In the genomic region with DNA sequence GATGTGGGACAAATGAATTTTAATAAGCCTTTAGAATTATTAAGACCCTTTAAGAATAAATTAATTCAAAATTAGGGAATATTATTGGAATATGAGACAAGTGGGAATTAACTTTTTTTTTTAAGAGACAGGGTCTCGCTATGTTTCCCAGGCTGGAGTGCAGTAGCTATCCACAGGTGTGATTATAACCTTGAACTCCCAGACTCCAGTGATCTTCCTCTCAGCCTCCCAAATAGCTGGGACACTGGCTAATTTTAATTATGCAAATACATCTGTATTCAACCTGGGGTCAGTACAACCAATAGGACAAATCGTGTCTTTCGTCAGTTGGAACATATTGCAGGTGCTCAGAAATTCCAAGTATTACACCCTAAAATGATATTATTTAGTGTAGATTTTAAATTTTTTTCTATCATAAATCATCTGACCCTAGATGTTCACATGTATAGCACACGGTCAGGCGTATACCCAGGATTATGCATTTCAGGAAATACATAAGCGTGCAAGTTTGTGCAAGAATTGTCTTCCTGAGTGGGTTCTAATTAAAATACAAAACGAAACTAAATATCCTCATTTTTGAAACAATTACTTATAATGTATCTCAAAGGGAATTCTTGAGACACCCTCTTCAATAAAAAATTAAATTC, we compare ENCODE assay signal across 8 cellular contexts. TPM values are rescaled to one million over a fixed set of nuclear protein-coding genes. Genes with fewer than 3 reads are reported as not detected.
A peak's percentile ranks its signal among the peaks of the same experiment; 100 is the strongest.
DNase-seq lines count a peak whose midpoint lies in the region; ATAC-seq lines count a peak whose summit lies in the region.

No MANE protein-coding gene starts in this region.

- 58% methylated on average over 2 of the region's 7 CpGs for WGBS in mesenchymal stem cell

- H3K23ac ChIP-seq in mesenchymal stem cell (ENCODE audit: low read length in 2 of 2), result no peak overlapping the region

- no peak overlapping the region for H3K18ac ChIP-seq in mesenchymal stem cell (ENCODE audit: low read depth in 1 of 2, low read length in 2 of 2)

- peaks cover 8% of the 10 kb centered on the region for H3K9me3 Mint-ChIP-seq in stimulated activated naive CD8-positive, alpha-beta T cell treated with anti-CD3 and anti-CD28 coated beads, Interleukin-15, Interleukin-2, amounts not matched to agents 100 ng/mL and 50 ng/mL, for 24 hours

- no peak overlapping the region for H2BK5ac ChIP-seq in mesenchymal stem cell (ENCODE audit: low read depth, low read length, poor library complexity, severe bottlenecking)

- no peaks in the 10 kb centered on the region for H3K27me3 Mint-ChIP-seq in stimulated activated naive CD8-positive, alpha-beta T cell treated with anti-CD3 and anti-CD28 coated beads, Interleukin-15, Interleukin-2, amounts not matched to agents 100 ng/mL and 50 ng/mL, for 24 hours

- no peak overlapping the region for H2AK5ac ChIP-seq in mesenchymal stem cell (ENCODE audit: low read length, severe bottlenecking)

- peaks cover 40% of the 10 kb centered on the region for H3K4me1 Mint-ChIP-seq in stimulated activated naive CD8-positive, alpha-beta T cell treated with anti-CD3 and anti-CD28 coated beads, Interleukin-15, Interleukin-2, amounts not matched to agents 100 ng/mL and 50 ng/mL, for 24 hours (ENCODE audit: low read depth)

- H3K4me2 ChIP-seq in mesenchymal stem cell (ENCODE audit: low read length, poor library complexity, severe bottlenecking), result peak overlapping the region; percentile 90

- no peaks in the 10 kb centered on the region for H3K79me1 ChIP-seq in mesenchymal stem cell (replicated peaks; ENCODE audit: low read length, poor library complexity, severe bottlenecking)

- H2BK12ac ChIP-seq in mesenchymal stem cell (ENCODE audit: low read length in 2 of 2), result no peak overlapping the region

- H3K36me3 Mint-ChIP-seq in stimulated activated naive CD8-positive, alpha-beta T cell treated with anti-CD3 and anti-CD28 coated beads, Interleukin-15, Interleukin-2, amounts not matched to agents 100 ng/mL and 50 ng/mL, for 24 hours (ENCODE audit: low read depth), result peaks cover 21% of the 10 kb centered on the region

- no peak overlapping the region for H3K4ac ChIP-seq in mesenchymal stem cell (ENCODE audit: low read depth in 1 of 2, low read length in 2 of 2)

- ATAC-seq in stimulated activated naive CD8-positive, alpha-beta T cell treated with anti-CD3 and anti-CD28 coated beads, Interleukin-15, Interleukin-2, amounts not matched to agents 100 U/mL and 50 U/mL, for 24 hours, result no peak
- ATAC-seq in GM18511 (IDR thresholded peaks at IDR 0.05; ENCODE audit: unreplicated experiment) (no peak), HG03139 (IDR thresholded peaks at IDR 0.05; ENCODE audit: unreplicated experiment) (no peak)

- H3K9me3 ChIP-seq in adipocyte (ENCODE audit: control insufficient read depth, low read length), result peaks cover 8% of the 10 kb centered on the region
- H3K9me3 ChIP-seq in mesenchymal stem cell (ENCODE audit: control insufficient read depth, low read length), result peaks cover 8% of the 10 kb centered on the region

- H2BK120ac ChIP-seq in mesenchymal stem cell (ENCODE audit: low read depth, low read length), result no peak overlapping the region

- no peaks in the 10 kb centered on the region for H3K36me3 ChIP-seq in adipocyte (ENCODE audit: control insufficient read depth, insufficient read depth, low read length, severe bottlenecking)
- H3K36me3 ChIP-seq in mesenchymal stem cell (ENCODE audit: control insufficient read depth in 1 of 2, insufficient read depth in 2 of 2, low read depth in 1 of 2, low read length in 2 of 2), result peaks cover 0 to 3% of the 10 kb centered on the region in 2 experiments

- H2AFZ ChIP-seq in mesenchymal stem cell (ENCODE audit: low read depth, low read length), result no peak overlapping the region

- H3K9ac ChIP-seq in adipocyte (ENCODE audit: low read length) (peak overlapping the region; percentile 93), mesenchymal stem cell (ENCODE audit: low read length) (peak overlapping the region; percentile 93)

- peak overlapping the region; percentile 94 for H3K4me3 ChIP-seq in adipocyte (ENCODE audit: low read length)
- H3K4me3 ChIP-seq in mesenchymal stem cell (ENCODE audit: insufficient read depth in 1 of 2, low read depth in 1 of 2, low read length in 2 of 2), result peak overlapping the region in 1 of 2 experiments; percentile 91

- no peak for DNase-seq in stimulated activated naive CD8-positive, alpha-beta T cell treated with anti-CD3 and anti-CD28 coated beads, Interleukin-15, Interleukin-2, amounts not matched to agents 100 U/mL and 50 U/mL, for 24 hours
- DNase-seq in adipocyte (ENCODE audit: low read depth) (peak; percentile 7), mesenchymal stem cell (no peak), dedifferentiated amniotic fluid mesenchymal stem cell (ENCODE audit: extremely low spot score) (no peak), inferior parietal cortex (ENCODE audit: extremely low spot score) (no peak)

- H4K8ac ChIP-seq in mesenchymal stem cell (ENCODE audit: low read length), result no peak overlapping the region

- no peak overlapping the region for H3K27ac ChIP-seq in mesenchymal stem cell (ENCODE audit: low read length, poor library complexity, severe bottlenecking)

- no peak overlapping the region for H4K91ac ChIP-seq in mesenchymal stem cell (ENCODE audit: low read length)

- no peaks in the 10 kb centered on the region for H3K27me3 ChIP-seq in adipocyte (replicated peaks; ENCODE audit: control insufficient read depth, insufficient read depth, low read length)
- no peaks in the 10 kb centered on the region for H3K27me3 ChIP-seq in mesenchymal stem cell (ENCODE audit: control insufficient read depth in 1 of 2, insufficient read depth in 1 of 2, low read length in 2 of 2)

- H3K14ac ChIP-seq in mesenchymal stem cell (ENCODE audit: low read length in 2 of 2), result no peak overlapping the region

- no peak overlapping the region for H2BK15ac ChIP-seq in mesenchymal stem cell (ENCODE audit: low read depth, poor library complexity, severe bottlenecking)

- peak overlapping the region; percentile 92 for H3K4me3 Mint-ChIP-seq in stimulated activated naive CD8-positive, alpha-beta T cell treated with anti-CD3 and anti-CD28 coated beads, Interleukin-15, Interleukin-2, amounts not matched to agents 100 ng/mL and 50 ng/mL, for 24 hours

- H3K27ac Mint-ChIP-seq in stimulated activated naive CD8-positive, alpha-beta T cell treated with anti-CD3 and anti-CD28 coated beads, Interleukin-15, Interleukin-2, amounts not matched to agents 100 ng/mL and 50 ng/mL, for 24 hours, result peak overlapping the region; percentile 87

- H3K4me1 ChIP-seq in adipocyte (ENCODE audit: control insufficient read depth, insufficient read depth, low read length) (peaks cover 8% of the 10 kb centered on the region), mesenchymal stem cell (ENCODE audit: control insufficient read depth, insufficient read depth, low read depth, low read length) (peaks cover 2% of the 10 kb centered on the region)

RNA-seq across cellular contexts. Expression of gene NT5C3A, which starts 1.2 kb away (rescaled TPM):
- polyA plus RNA-seq in mesenchymal stem cell (2013, experiment 1 of 2), result 18.2 TPM
- 19.5 TPM for polyA plus RNA-seq in mesenchymal stem cell (2013, experiment 2 of 2)

RNA-seq across cellular contexts. Expression of gene RP9, which starts 47.8 kb away (rescaled TPM):
- 25.9 TPM for polyA plus RNA-seq in mesenchymal stem cell (2013, experiment 1 of 2)
- 26.1 TPM for polyA plus RNA-seq in mesenchymal stem cell (2013, experiment 2 of 2)
